ENCODE assay signal across 8 cellular contexts in the genomic region with DNA sequence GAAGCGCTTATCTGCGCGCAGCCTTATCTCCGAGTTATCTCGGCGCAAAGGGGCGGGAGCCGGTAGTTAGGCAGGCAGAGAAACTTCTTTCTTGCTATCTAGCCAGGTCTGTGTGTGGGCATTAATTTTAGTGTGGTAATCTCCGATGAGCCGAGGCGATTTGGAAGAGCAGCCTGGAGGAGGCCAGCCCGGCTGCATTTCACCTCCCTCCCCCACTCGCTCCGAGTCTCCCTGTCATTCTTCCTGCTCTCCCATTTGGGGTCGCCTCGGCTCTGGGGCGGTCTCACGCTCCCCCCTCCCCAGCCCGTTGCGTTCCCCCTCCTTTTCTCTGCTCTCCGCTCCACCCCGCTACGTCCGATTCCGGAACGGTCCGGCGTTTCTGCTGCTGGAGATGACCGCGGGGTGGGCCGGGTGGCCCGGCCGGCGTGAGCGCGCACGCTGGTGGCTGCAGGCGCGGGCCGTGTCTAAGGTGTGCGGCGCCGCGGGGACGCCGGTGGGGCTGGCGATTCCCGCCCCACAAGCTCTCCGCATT. TPM values are rescaled to one million over a fixed set of nuclear protein-coding genes. Genes with fewer than 3 reads are reported as not detected.
DNase-seq lines count a peak whose midpoint lies in the region; ATAC-seq and TF ChIP-seq lines count a peak whose summit lies in the region.

No MANE protein-coding gene starts in this region.

- peak overlapping the region in 1 of 3 donors; percentile 33 for H3K27ac Mint-ChIP-seq in IgD-negative memory B cell
- H3K27ac Mint-ChIP-seq in brain = peak overlapping the region in 2 of 5 experiments; percentile 49 to 79

- H3K36me3 ChIP-seq in thoracic aorta = peaks cover 14% of the 10 kb centered on the region

- H3K36me3 Mint-ChIP-seq in IgD-negative memory B cell (no peaks in the 10 kb centered on the region), brain (no peaks in the 10 kb centered on the region)

- H3K27me3 Mint-ChIP-seq in IgD-negative memory B cell = peaks cover 65% of the 10 kb centered on the region
- H3K27me3 Mint-ChIP-seq in brain = peaks cover 91% of the 10 kb centered on the region

- in situ Hi-C loops in GM13977 (cut with MboI; ENCODE audit: low pct_unique_long_range_greater_than_20kb, low sequenced_read_pairs, unreplicated experiment) = no loop called here

- H3K9me3 ChIP-seq in thoracic aorta = no peaks in the 10 kb centered on the region

- DNase-seq in GM13977 (ENCODE audit: low spot score) = peak; percentile 58
- peak; percentile 55 for DNase-seq in kidney glomerular epithelial cell (lab: John Stamatoyannopoulos, UW)
- DNase-seq in thoracic aorta (ENCODE audit: low spot score) = no peak
- no peak for DNase-seq in UCSD-AML1 (lab: John Stamatoyannopoulos, UW; ENCODE audit: unreplicated experiment)
- no peak for DNase-seq in activated gamma-delta T cell treated with Interleukin-2 at 50 U/mL for 16 hours
- DNase-seq in epidermal melanocyte (ENCODE audit: insufficient read length, low spot score) = no peak

- H3K4me3 Mint-ChIP-seq in IgD-negative memory B cell (peak overlapping the region; percentile 43 to 90 (median 78)), brain (peak overlapping the region; percentile 87 to 93 (median 89))

- H3K27me3 ChIP-seq in thoracic aorta (replicated peaks; ENCODE audit: insufficient read depth) = no peaks in the 10 kb centered on the region

- peak overlapping the region; percentile 100 for H3K4me3 ChIP-seq in thoracic aorta

- H3K4me1 Mint-ChIP-seq in IgD-negative memory B cell (peaks cover 0 to 10% (median 6%) of the 10 kb centered on the region in 3 donors), brain (peaks cover 34% of the 10 kb centered on the region)

- peak overlapping the region; percentile 98 to 100 for H3K27ac ChIP-seq in thoracic aorta

- TF ChIP-seq CTCF in GM13977 (IDR thresholded peaks at IDR 0.05; ENCODE audit: extremely low read depth, insufficient read depth, missing control alignments) = no peak
- no peak for TF ChIP-seq CTCF in brain (conservative IDR thresholded peaks at IDR 0.05)
- no peak for TF ChIP-seq CTCF in thoracic aorta (IDR thresholded peaks at IDR 0.05)

- H3K9me3 Mint-ChIP-seq in IgD-negative memory B cell = no peaks in the 10 kb centered on the region
- H3K9me3 Mint-ChIP-seq in brain = peaks cover 0 to 15% (median 0%) of the 10 kb centered on the region in 5 experiments

- H3K4me1 ChIP-seq in thoracic aorta (ENCODE audit: control insufficient read depth in 1 of 2, low read depth in 2 of 2) = peaks cover 0 to 2% of the 10 kb centered on the region in 2 donors

- ATAC-seq in thoracic aorta (ENCODE audit: insufficient number of reproducible peaks, low FRiP score, low read depth) = no peak

RNA-seq across cellular contexts. Expression of gene GATA6, which starts 0.6 kb away (rescaled TPM):
- not detected for polyA plus RNA-seq in IgD-negative memory B cell
- polyA plus RNA-seq in brain (ENCODE audit: insufficient read depth, low read depth, low replicate concordance) = not detected
- total RNA-seq in thoracic aorta = 10 to 100 TPM; 92.7 to 92.8 TPM

Comparison
In these comparisons a context has a peak if more than half of its experiments do, and no peak if none do; other contexts are left out.
1. DNase-seq: peak in GM13977 (single experiment) and kidney glomerular epithelial cell (single experiment); none in thoracic aorta (single experiment), UCSD-AML1 (single experiment), activated gamma-delta T cell treated with Interleukin-2 at 50 U/mL for 16 hours (single experiment) and epidermal melanocyte (single experiment).